In the genomic region with DNA sequence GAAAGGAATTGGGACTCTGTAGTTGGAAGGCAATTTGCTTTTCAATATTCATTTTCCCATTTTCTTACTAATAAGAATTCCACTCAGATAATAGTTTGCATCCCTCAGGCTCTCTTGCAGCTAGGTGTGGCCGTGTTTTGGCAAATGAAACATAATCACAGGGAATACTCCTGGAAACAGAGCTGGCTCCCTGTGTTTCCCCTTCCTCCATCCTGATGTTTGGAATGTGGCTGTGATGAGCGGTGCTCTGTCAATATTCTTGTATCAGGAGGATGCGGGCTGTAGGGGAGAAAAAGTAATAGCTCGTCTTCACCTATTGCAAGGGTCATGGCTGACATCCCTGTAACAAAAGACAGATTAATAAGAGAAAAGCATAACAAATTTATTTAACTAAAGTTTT, we compare ENCODE assay signal across 9 cellular contexts.
"Had no signal": no experiment of that assay in that cellular context is flagged by ENCODE, and none has a peak within 500 bp of the region (broad histone marks: within the 10 kb centered on the region; RNA-seq: fewer than 3 reads in every experiment).

No MANE protein-coding gene starts in this region.

- H3K36me3 ChIP-seq: HAP-1 had no signal

- ATAC-seq: GM23338, HCT116 had no signal

- H3K4me1 ChIP-seq: HAP-1 had no signal

- DNase-seq: GM23248, GOT3, H7, H9, HCEC 1CT, HFFc6 had no signal

- H3K4me3 ChIP-seq: GM23248, GM23338, HAP-1 had no signal
